In the genomic region with DNA sequence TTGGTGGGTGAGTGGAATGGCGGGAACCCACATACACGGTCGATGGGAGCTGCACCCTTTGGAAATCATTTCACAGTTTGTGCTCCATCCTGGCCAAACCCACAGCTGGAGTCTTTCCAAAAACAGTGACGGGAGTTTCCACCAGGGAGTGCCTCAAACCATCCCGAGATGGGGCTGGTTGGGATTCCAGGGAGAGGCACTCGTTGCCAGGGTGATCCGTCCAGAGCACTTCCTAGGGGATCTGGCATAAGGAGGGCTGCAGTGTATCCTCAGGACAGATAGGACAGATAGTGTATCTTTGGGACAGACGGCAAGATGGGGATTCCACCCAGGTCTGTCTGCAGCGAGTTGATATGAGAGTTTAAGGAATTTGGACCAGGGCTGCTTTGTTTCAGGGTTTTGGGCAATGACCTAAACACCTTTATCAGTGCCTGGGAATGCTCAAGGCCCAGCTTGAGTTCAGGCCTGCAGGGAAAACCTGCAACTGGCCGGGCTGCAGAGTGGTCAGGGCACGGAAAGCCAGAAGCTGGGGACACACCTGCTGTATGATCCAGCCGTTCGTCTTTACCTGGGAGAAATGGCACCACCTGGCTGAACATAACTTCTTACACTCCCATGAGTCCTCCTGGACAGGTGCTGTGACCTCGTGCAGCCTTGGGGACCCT, we compare ENCODE assay signal across 13 cellular contexts. TPM values are rescaled to one million over a fixed set of nuclear protein-coding genes. Genes with fewer than 3 reads are reported as not detected.
DNase-seq lines count a peak whose midpoint lies in the region; TF ChIP-seq lines count a peak whose summit lies in the region.
"Had no signal": no experiment of that assay in that cellular context is flagged by ENCODE, and none has a peak within 500 bp of the region (broad histone marks: within the 10 kb centered on the region; RNA-seq: fewer than 3 reads in every experiment).

No MANE protein-coding gene starts in this region.

- no peak overlapping the region for H3K4me3 ChIP-seq in CD4-positive, alpha-beta memory T cell (ENCODE audit: low read length in 2 of 2)
- H3K4me3 ChIP-seq in ovary, result no peak overlapping the region

- no peak for TF ChIP-seq POLR2A in ovary (IDR thresholded peaks at IDR 0.05)

- peaks cover 11 to 38% (median 20%) of the 10 kb centered on the region in 4 donors for H3K4me1 Mint-ChIP-seq in CD4-positive, alpha-beta memory T cell
- H3K4me1 Mint-ChIP-seq in Calu3 (ENCODE audit: low read depth, unreplicated experiment), result no peaks in the 10 kb centered on the region

- TF ChIP-seq EP300 in ovary (IDR thresholded peaks at IDR 0.05), result no peak

- no peaks in the 10 kb centered on the region for H3K9me3 ChIP-seq in CD4-positive, alpha-beta memory T cell (ENCODE audit: control insufficient read depth in 1 of 2, low read length in 2 of 2)
- H3K9me3 ChIP-seq in ovary, result no peaks in the 10 kb centered on the region

- no peaks in the 10 kb centered on the region for H3K27me3 Mint-ChIP-seq in CD4-positive, alpha-beta memory T cell
- H3K27me3 Mint-ChIP-seq in Calu3 (ENCODE audit: unreplicated experiment), result no peaks in the 10 kb centered on the region

- H3K36me3 ChIP-seq in CD4-positive, alpha-beta memory T cell (ENCODE audit: insufficient read depth, low read length), result no peaks in the 10 kb centered on the region
- H3K36me3 ChIP-seq in ovary, result no peaks in the 10 kb centered on the region

- peak overlapping the region in 1 of 8 donors; percentile 7 for H3K4me3 Mint-ChIP-seq in CD4-positive, alpha-beta memory T cell
- H3K4me3 Mint-ChIP-seq in Calu3 (ENCODE audit: low read depth, unreplicated experiment), result no peak overlapping the region
- H3K4me3 Mint-ChIP-seq: activated T-cell treated with anti-CD3 and anti-CD28 coated beads, Interleukin-2, amount 50 U/mL, for 72 hours; dendritic cell treated with granulocyte-macrophage colony-stimulating factor and Interleukin-4, amounts not matched to agents 40 ng/mL and 50 ng/mL, for 4 days had no signal

- 42 to 50% (median 47%) methylated on average over 14 of the region's 14 CpGs for WGBS in ovary, 3 donors

- TF ChIP-seq CTCF in ovary (IDR thresholded peaks at IDR 0.05), result no peak
- no peak for TF ChIP-seq CTCF in Calu3 (IDR thresholded peaks at IDR 0.05; ENCODE audit: unreplicated experiment)

- peaks cover 22% of the 10 kb centered on the region for H3K4me1 ChIP-seq in CD4-positive, alpha-beta memory T cell (ENCODE audit: insufficient read depth, low read length)
- peaks cover 37% of the 10 kb centered on the region for H3K4me1 ChIP-seq in ovary (ENCODE audit: insufficient read depth)

- POLR2A ChIA-PET in CD4-positive, alpha-beta memory T cell (lab: Charles Lee; ENCODE audit: partially characterized antibody), result interaction anchor here (1.5 to 1.7 kb wide), 2 partner anchors 25 to 32 kb away, joined by 3 to 5 read pairs; no protein-coding TSS in a partner anchor

- H3K27ac Mint-ChIP-seq in CD4-positive, alpha-beta memory T cell, result peak overlapping the region in 6 of 7 donors; percentile 42 to 82 (median 66)
- no peak overlapping the region for H3K27ac Mint-ChIP-seq in Calu3 (ENCODE audit: unreplicated experiment)
- H3K27ac Mint-ChIP-seq: activated T-cell treated with anti-CD3 and anti-CD28 coated beads, Interleukin-2, amount 50 U/mL, for 72 hours; dendritic cell treated with granulocyte-macrophage colony-stimulating factor and Interleukin-4, amounts not matched to agents 40 ng/mL and 50 ng/mL, for 4 days had no signal

- CTCF ChIA-PET in CD4-positive, alpha-beta memory T cell (lab: Charles Lee; ENCODE audit: partially characterized antibody), result no interaction called here
- CTCF ChIA-PET in Calu3 (lab: Charles Lee), result no interaction called here

- H3K9me3 Mint-ChIP-seq in CD4-positive, alpha-beta memory T cell, result peaks cover 0 to 2% (median 0%) of the 10 kb centered on the region in 8 donors
- H3K9me3 Mint-ChIP-seq in Calu3 (ENCODE audit: low read depth, unreplicated experiment), result no peaks in the 10 kb centered on the region
- H3K9me3 Mint-ChIP-seq: activated T-cell treated with anti-CD3 and anti-CD28 coated beads, Interleukin-2, amount 50 U/mL, for 72 hours; dendritic cell treated with granulocyte-macrophage colony-stimulating factor and Interleukin-4, amounts not matched to agents 40 ng/mL and 50 ng/mL, for 4 days had no signal

- intact Hi-C loops in CD4-positive, alpha-beta memory T cell (cut with micrococcal nuclease), result no loop called here
- intact Hi-C loops in ovary (cut with DNase I), result loop anchor here in 1 of 4 donors (10.0 kb wide), 1 partner anchor 114 kb away; a partner anchor contains a TSS
- intact Hi-C loops in Calu3 (cut with micrococcal nuclease; ENCODE audit: unreplicated experiment), result no loop called here

- no peaks in the 10 kb centered on the region for H3K27me3 ChIP-seq in CD4-positive, alpha-beta memory T cell (ENCODE audit: insufficient read depth, low read length)
- no peaks in the 10 kb centered on the region for H3K27me3 ChIP-seq in ovary

- BruUV-seq in Calu3 (replicated peaks; lab: Mats Ljungman, UMichigan), result no TSS peak

- peaks cover 0 to 3% of the 10 kb centered on the region in 2 donors for H3K36me3 Mint-ChIP-seq in CD4-positive, alpha-beta memory T cell
- peaks cover 19% of the 10 kb centered on the region for H3K36me3 Mint-ChIP-seq in Calu3 (ENCODE audit: insufficient read depth, unreplicated experiment)

- H3K27ac ChIP-seq in CD4-positive, alpha-beta memory T cell (ENCODE audit: low read depth, low read length), result no peak overlapping the region
- peak overlapping the region; percentile 95 to 97 for H3K27ac ChIP-seq in ovary

- no peak for DNase-seq in CD4-positive, alpha-beta memory T cell
- DNase-seq in T1000 (lab: John Stamatoyannopoulos, UW) (peak; percentile 11), fibroblast of gingiva (ENCODE audit: low read depth) (peak; percentile 34), ovary (peak; percentile 53 to 74 (median 69)), COLO668 (lab: John Stamatoyannopoulos, UW; ENCODE audit: unreplicated experiment) (no peak), Calu3 (no peak), NCI-H446 treated with DMSO at 0.1 percent for 48 hours (lab: John Stamatoyannopoulos, UW) (no peak), iPS-NIHi7 (ENCODE audit: extremely low spot score) (no peak)
- DNase-seq: activated T-cell treated with anti-CD3 and anti-CD28 coated beads, Interleukin-2, amount 50 U/mL, for 72 hours; hypothalamus; NCI-H1105 treated with DMSO at 0.1 percent for 48 hours; stimulated activated CD4-positive, alpha-beta T cell treated with anti-CD3 and anti-CD28 coated beads, Interleukin-12 subunit alpha, Interleukin-12 subunit beta, amount 100 ng/mL, for 4 hours had no signal

RNA-seq across cellular contexts. Expression of a gene that starts 3.4 kb away (rescaled TPM):
- 10 to 100 TPM; 40.1 to 40.8 TPM for total RNA-seq in CD4-positive, alpha-beta memory T cell
- 1 to 10 TPM; 2.8 to 5.7 TPM for polyA plus RNA-seq in CD4-positive, alpha-beta memory T cell
- total RNA-seq in ovary, result 10 to 100 TPM; 26.2 to 48.2 (median 40.1) TPM
- 10 to 100 TPM; 25.7 to 52.9 TPM for polyA plus RNA-seq in ovary
- 31.4 and 32.9 TPM in 2 replicates for total RNA-seq in Calu3 (2022)

Comparison
In these comparisons a context has a peak if more than half of its experiments do, and no peak if none do; other contexts are left out.
1. DNase-seq: peak in T1000 (single experiment), fibroblast of gingiva (single experiment) and ovary (5 of 5); none in CD4-positive, alpha-beta memory T cell (0 of 5), COLO668 (single experiment), Calu3 (single experiment), NCI-H446 treated with DMSO at 0.1 percent for 48 hours (single experiment) and iPS-NIHi7 (single experiment).